ENCODE assay signal across 1 cellular context in genomic region chrX:12791253-12792228, GRCh38.
TF ChIP-seq lines count a peak whose summit lies in the region.

TSS of gene PRPS2 (plus strand) at chrX:12791412. CDS start at chrX:12791498, 86 bp downstream.

TF ChIP-seq in HepG2, 621 proteins besides CTCF, POLR2A, EP300 and RAD21 (continued from another document and continues in another):
- TF ChIP-seq, protein P1, sequence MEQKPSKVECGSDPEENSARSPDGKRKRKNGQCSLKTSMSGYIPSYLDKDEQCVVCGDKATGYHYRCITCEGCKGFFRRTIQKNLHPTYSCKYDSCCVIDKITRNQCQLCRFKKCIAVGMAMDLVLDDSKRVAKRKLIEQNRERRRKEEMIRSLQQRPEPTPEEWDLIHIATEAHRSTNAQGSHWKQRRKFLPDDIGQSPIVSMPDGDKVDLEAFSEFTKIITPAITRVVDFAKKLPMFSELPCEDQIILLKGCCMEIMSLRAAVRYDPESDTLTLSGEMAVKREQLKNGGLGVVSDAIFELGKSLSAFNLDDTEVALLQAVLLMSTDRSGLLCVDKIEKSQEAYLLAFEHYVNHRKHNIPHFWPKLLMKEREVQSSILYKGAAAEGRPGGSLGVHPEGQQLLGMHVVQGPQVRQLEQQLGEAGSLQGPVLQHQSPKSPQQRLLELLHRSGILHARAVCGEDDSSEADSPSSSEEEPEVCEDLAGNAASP (CRISPR knock-in tag; IDR thresholded peaks at IDR 0.05; ENCODE audit: borderline replicate concordance), result no peak
- TF ChIP-seq TBX2 (CRISPR knock-in tag; IDR thresholded peaks at IDR 0.05; ENCODE audit: borderline replicate concordance), result no peak
- TF ChIP-seq ZNF761 (CRISPR knock-in tag; conservative IDR thresholded peaks at IDR 0.05), result no peak
- no peak for TF ChIP-seq MTF2 (CRISPR knock-in tag; IDR thresholded peaks at IDR 0.05; ENCODE audit: borderline replicate concordance)
- TF ChIP-seq CHD2 (IDR thresholded peaks at IDR 0.05; ENCODE audit: low read depth, low read length), result no peak
- TF ChIP-seq ZNF652 (CRISPR knock-in tag; IDR thresholded peaks at IDR 0.05; ENCODE audit: borderline replicate concordance, low read depth), result no peak
- no peak for TF ChIP-seq HMG20B (CRISPR knock-in tag; conservative IDR thresholded peaks at IDR 0.05)
- TF ChIP-seq RBFOX2 (IDR thresholded peaks at IDR 0.05; ENCODE audit: low read depth, low read length), result peak; percentile 77
- no peak for TF ChIP-seq STAG1 (CRISPR knock-in tag; IDR thresholded peaks at IDR 0.05)
- TF ChIP-seq NFE2L2 (IDR thresholded peaks at IDR 0.05; ENCODE audit: low read length), result no peak
- peak; percentile 29; the same call in 1 of the 2 replicates for TF ChIP-seq SALL1 (CRISPR knock-in tag; IDR thresholded peaks at IDR 0.05)
- no peak for TF ChIP-seq ZNF615 (CRISPR knock-in tag; IDR thresholded peaks at IDR 0.05; ENCODE audit: borderline replicate concordance)
- no peak for TF ChIP-seq MATR3 (CRISPR knock-in tag; IDR thresholded peaks at IDR 0.05)
- TF ChIP-seq ZNF839 (CRISPR knock-in tag; IDR thresholded peaks at IDR 0.05; ENCODE audit: borderline replicate concordance), result no peak
- peak; percentile 32; the same call in 1 of the 2 replicates for TF ChIP-seq GABPA (IDR thresholded peaks at IDR 0.05; ENCODE audit: low read depth, low read length)
- TF ChIP-seq GABPA (CRISPR knock-in tag; IDR thresholded peaks at IDR 0.05; ENCODE audit: low read depth), result no peak
- TF ChIP-seq KLF12 (CRISPR knock-in tag; IDR thresholded peaks at IDR 0.05; ENCODE audit: borderline replicate concordance), result no peak
- TF ChIP-seq ZNF326 (CRISPR knock-in tag; IDR thresholded peaks at IDR 0.05; ENCODE audit: borderline replicate concordance), result no peak
- TF ChIP-seq FOXC1 (CRISPR knock-in tag; IDR thresholded peaks at IDR 0.05; ENCODE audit: borderline replicate concordance), result no peak
- TF ChIP-seq FOXM1 (CRISPR knock-in tag; IDR thresholded peaks at IDR 0.05), result no peak
- TF ChIP-seq KLF11 (CRISPR knock-in tag; IDR thresholded peaks at IDR 0.05), result no peak
- no peak for TF ChIP-seq BCLAF1 (IDR thresholded peaks at IDR 0.05)
- TF ChIP-seq, protein P2, sequence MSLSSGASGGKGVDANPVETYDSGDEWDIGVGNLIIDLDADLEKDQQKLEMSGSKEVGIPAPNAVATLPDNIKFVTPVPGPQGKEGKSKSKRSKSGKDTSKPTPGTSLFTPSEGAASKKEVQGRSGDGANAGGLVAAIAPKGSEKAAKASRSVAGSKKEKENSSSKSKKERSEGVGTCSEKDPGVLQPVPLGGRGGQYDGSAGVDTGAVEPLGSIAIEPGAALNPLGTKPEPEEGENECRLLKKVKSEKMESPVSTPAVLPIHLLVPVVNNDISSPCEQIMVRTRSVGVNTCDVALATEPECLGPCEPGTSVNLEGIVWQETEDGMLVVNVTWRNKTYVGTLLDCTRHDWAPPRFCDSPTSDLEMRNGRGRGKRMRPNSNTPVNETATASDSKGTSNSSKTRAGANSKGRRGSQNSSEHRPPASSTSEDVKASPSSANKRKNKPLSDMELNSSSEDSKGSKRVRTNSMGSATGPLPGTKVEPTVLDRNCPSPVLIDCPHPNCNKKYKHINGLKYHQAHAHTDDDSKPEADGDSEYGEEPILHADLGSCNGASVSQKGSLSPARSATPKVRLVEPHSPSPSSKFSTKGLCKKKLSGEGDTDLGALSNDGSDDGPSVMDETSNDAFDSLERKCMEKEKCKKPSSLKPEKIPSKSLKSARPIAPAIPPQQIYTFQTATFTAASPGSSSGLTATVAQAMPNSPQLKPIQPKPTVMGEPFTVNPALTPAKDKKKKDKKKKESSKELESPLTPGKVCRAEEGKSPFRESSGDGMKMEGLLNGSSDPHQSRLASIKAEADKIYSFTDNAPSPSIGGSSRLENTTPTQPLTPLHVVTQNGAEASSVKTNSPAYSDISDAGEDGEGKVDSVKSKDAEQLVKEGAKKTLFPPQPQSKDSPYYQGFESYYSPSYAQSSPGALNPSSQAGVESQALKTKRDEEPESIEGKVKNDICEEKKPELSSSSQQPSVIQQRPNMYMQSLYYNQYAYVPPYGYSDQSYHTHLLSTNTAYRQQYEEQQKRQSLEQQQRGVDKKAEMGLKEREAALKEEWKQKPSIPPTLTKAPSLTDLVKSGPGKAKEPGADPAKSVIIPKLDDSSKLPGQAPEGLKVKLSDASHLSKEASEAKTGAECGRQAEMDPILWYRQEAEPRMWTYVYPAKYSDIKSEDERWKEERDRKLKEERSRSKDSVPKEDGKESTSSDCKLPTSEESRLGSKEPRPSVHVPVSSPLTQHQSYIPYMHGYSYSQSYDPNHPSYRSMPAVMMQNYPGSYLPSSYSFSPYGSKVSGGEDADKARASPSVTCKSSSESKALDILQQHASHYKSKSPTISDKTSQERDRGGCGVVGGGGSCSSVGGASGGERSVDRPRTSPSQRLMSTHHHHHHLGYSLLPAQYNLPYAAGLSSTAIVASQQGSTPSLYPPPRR (CRISPR knock-in tag; IDR thresholded peaks at IDR 0.05; ENCODE audit: borderline replicate concordance), result no peak
- no peak for TF ChIP-seq KLF9 (CRISPR knock-in tag; IDR thresholded peaks at IDR 0.05; ENCODE audit: low read depth)
- TF ChIP-seq ZNF709 (CRISPR knock-in tag; IDR thresholded peaks at IDR 0.05), result no peak
- TF ChIP-seq POGZ (CRISPR knock-in tag; IDR thresholded peaks at IDR 0.05), result peak; percentile 46; the same call in 1 of the 2 replicates
- TF ChIP-seq ZNF180 (CRISPR knock-in tag; IDR thresholded peaks at IDR 0.05; ENCODE audit: borderline replicate concordance, low read depth), result no peak
- TF ChIP-seq NR2C2 (CRISPR knock-in tag; IDR thresholded peaks at IDR 0.05; ENCODE audit: borderline replicate concordance), result 0 out of 2 replicates have a peak, but pooled peaks have one; percentile 20
- peak; percentile 65; the same call in 1 of the 2 replicates for TF ChIP-seq GABPB1 (CRISPR knock-in tag; IDR thresholded peaks at IDR 0.05)
- no peak for TF ChIP-seq ZSCAN21 (CRISPR knock-in tag; IDR thresholded peaks at IDR 0.05; ENCODE audit: borderline replicate concordance)
- TF ChIP-seq RFX3 (CRISPR knock-in tag; IDR thresholded peaks at IDR 0.05), result no peak
- no peak for TF ChIP-seq PAF1 (CRISPR knock-in tag; IDR thresholded peaks at IDR 0.05)
- no peak for TF ChIP-seq ZNF441 (CRISPR knock-in tag; IDR thresholded peaks at IDR 0.05; ENCODE audit: borderline replicate concordance)
- no peak for TF ChIP-seq MAF1 (CRISPR knock-in tag; IDR thresholded peaks at IDR 0.05; ENCODE audit: borderline replicate concordance)
- TF ChIP-seq MAZ (IDR thresholded peaks at IDR 0.05; ENCODE audit: borderline replicate concordance, low read depth, low read length), result no peak
- peak; percentile 34; the same call in 1 of the 2 replicates for TF ChIP-seq MAZ (CRISPR knock-in tag; IDR thresholded peaks at IDR 0.05; ENCODE audit: low read depth)
- TF ChIP-seq ZKSCAN8 (CRISPR knock-in tag; IDR thresholded peaks at IDR 0.05; ENCODE audit: borderline replicate concordance), result no peak
- TF ChIP-seq XRCC5 (optimal IDR thresholded peaks at IDR 0.05; ENCODE audit: low read length), result no peak
- TF ChIP-seq DR1 (CRISPR knock-in tag; IDR thresholded peaks at IDR 0.05), result peak; percentile 35; the same call in 1 of the 2 replicates
- TF ChIP-seq, protein P3, sequence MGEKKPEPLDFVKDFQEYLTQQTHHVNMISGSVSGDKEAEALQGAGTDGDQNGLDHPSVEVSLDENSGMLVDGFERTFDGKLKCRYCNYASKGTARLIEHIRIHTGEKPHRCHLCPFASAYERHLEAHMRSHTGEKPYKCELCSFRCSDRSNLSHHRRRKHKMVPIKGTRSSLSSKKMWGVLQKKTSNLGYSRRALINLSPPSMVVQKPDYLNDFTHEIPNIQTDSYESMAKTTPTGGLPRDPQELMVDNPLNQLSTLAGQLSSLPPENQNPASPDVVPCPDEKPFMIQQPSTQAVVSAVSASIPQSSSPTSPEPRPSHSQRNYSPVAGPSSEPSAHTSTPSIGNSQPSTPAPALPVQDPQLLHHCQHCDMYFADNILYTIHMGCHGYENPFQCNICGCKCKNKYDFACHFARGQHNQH (CRISPR knock-in tag; IDR thresholded peaks at IDR 0.05), result no peak
- no peak for TF ChIP-seq JUNB (CRISPR knock-in tag; IDR thresholded peaks at IDR 0.05; ENCODE audit: borderline replicate concordance)
- TF ChIP-seq HMGA1 (CRISPR knock-in tag; conservative IDR thresholded peaks at IDR 0.05), result no peak
- no peak for TF ChIP-seq JARID2 (CRISPR knock-in tag; IDR thresholded peaks at IDR 0.05; ENCODE audit: insufficient replicate concordance)
- TF ChIP-seq KLF13 (CRISPR knock-in tag; IDR thresholded peaks at IDR 0.05), result no peak
- TF ChIP-seq, protein P4, sequence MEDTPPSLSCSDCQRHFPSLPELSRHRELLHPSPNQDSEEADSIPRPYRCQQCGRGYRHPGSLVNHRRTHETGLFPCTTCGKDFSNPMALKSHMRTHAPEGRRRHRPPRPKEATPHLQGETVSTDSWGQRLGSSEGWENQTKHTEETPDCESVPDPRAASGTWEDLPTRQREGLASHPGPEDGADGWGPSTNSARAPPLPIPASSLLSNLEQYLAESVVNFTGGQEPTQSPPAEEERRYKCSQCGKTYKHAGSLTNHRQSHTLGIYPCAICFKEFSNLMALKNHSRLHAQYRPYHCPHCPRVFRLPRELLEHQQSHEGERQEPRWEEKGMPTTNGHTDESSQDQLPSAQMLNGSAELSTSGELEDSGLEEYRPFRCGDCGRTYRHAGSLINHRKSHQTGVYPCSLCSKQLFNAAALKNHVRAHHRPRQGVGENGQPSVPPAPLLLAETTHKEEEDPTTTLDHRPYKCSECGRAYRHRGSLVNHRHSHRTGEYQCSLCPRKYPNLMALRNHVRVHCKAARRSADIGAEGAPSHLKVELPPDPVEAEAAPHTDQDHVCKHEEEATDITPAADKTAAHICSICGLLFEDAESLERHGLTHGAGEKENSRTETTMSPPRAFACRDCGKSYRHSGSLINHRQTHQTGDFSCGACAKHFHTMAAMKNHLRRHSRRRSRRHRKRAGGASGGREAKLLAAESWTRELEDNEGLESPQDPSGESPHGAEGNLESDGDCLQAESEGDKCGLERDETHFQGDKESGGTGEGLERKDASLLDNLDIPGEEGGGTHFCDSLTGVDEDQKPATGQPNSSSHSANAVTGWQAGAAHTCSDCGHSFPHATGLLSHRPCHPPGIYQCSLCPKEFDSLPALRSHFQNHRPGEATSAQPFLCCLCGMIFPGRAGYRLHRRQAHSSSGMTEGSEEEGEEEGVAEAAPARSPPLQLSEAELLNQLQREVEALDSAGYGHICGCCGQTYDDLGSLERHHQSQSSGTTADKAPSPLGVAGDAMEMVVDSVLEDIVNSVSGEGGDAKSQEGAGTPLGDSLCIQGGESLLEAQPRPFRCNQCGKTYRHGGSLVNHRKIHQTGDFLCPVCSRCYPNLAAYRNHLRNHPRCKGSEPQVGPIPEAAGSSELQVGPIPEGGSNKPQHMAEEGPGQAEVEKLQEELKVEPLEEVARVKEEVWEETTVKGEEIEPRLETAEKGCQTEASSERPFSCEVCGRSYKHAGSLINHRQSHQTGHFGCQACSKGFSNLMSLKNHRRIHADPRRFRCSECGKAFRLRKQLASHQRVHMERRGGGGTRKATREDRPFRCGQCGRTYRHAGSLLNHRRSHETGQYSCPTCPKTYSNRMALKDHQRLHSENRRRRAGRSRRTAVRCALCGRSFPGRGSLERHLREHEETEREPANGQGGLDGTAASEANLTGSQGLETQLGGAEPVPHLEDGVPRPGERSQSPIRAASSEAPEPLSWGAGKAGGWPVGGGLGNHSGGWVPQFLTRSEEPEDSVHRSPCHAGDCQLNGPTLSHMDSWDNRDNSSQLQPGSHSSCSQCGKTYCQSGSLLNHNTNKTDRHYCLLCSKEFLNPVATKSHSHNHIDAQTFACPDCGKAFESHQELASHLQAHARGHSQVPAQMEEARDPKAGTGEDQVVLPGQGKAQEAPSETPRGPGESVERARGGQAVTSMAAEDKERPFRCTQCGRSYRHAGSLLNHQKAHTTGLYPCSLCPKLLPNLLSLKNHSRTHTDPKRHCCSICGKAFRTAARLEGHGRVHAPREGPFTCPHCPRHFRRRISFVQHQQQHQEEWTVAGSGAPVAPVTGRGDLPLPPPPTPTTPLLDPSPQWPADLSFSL (CRISPR knock-in tag; IDR thresholded peaks at IDR 0.05), result no peak
- TF ChIP-seq, protein P5, sequence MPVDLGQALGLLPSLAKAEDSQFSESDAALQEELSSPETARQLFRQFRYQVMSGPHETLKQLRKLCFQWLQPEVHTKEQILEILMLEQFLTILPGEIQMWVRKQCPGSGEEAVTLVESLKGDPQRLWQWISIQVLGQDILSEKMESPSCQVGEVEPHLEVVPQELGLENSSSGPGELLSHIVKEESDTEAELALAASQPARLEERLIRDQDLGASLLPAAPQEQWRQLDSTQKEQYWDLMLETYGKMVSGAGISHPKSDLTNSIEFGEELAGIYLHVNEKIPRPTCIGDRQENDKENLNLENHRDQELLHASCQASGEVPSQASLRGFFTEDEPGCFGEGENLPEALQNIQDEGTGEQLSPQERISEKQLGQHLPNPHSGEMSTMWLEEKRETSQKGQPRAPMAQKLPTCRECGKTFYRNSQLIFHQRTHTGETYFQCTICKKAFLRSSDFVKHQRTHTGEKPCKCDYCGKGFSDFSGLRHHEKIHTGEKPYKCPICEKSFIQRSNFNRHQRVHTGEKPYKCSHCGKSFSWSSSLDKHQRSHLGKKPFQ (CRISPR knock-in tag; IDR thresholded peaks at IDR 0.05; ENCODE audit: insufficient replicate concordance), result no peak
- TF ChIP-seq, protein P6, sequence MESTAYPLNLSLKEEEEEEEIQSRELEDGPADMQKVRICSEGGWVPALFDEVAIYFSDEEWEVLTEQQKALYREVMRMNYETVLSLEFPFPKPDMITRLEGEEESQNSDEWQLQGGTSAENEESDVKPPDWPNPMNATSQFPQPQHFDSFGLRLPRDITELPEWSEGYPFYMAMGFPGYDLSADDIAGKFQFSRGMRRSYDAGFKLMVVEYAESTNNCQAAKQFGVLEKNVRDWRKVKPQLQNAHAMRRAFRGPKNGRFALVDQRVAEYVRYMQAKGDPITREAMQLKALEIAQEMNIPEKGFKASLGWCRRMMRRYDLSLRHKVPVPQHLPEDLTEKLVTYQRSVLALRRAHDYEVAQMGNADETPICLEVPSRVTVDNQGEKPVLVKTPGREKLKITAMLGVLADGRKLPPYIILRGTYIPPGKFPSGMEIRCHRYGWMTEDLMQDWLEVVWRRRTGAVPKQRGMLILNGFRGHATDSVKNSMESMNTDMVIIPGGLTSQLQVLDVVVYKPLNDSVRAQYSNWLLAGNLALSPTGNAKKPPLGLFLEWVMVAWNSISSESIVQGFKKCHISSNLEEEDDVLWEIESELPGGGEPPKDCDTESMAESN (CRISPR knock-in tag; conservative IDR thresholded peaks at IDR 0.05), result 0 out of 2 replicates have a peak, but pooled peaks have one; percentile 60
